Comparison of ENCODE assay signal across 8 cellular contexts in genomic region chr12:118377891-118378470, GRCh38. TPM values are rescaled to one million over a fixed set of nuclear protein-coding genes. Genes with fewer than 3 reads are reported as not detected.
DNase-seq lines count a peak whose midpoint lies in the region; ATAC-seq and TF ChIP-seq lines count a peak whose summit lies in the region.

No MANE protein-coding gene starts in this region.

- H3K27me3 Mint-ChIP-seq in T-cell, result no peaks in the 10 kb centered on the region

- H3K36me3 ChIP-seq in MG63 (peaks cover 18% of the 10 kb centered on the region), right atrium auricular region (peaks cover 36% of the 10 kb centered on the region)

- peak; percentile 92 to 99 for TF ChIP-seq CTCF in right atrium auricular region (IDR thresholded peaks at IDR 0.05)

- H3K36me3 Mint-ChIP-seq in T-cell, result peaks cover 15% of the 10 kb centered on the region

- H3K27me3 ChIP-seq in MG63 (no peaks in the 10 kb centered on the region), right atrium auricular region (no peaks in the 10 kb centered on the region)

- H3K4me1 ChIP-seq in right atrium auricular region, result peaks cover 0 to 46% of the 10 kb centered on the region in 2 donors

- H3K9me3 Mint-ChIP-seq in T-cell, result no peaks in the 10 kb centered on the region

- peak overlapping the region; percentile 95 to 98 (median 96) for H3K4me3 Mint-ChIP-seq in T-cell

- DNase-seq in EL, result peak; percentile 69
- DNase-seq in MG63, result no peak
- DNase-seq in T-cell, result peak in 33 of 34 experiments; percentile 31 to 80 (median 69)
- peak in 45 of 56 donors; percentile 10 to 86 (median 46) for DNase-seq in amygdala (lab: John Stamatoyannopoulos, UW)
- DNase-seq in right atrium auricular region (ENCODE audit: low spot score), result peak; percentile 76
- peak; percentile 40 for DNase-seq in renal cortical epithelial cell (ENCODE audit: low read depth)

- H3K4me3 ChIP-seq in MG63 (peak overlapping the region; percentile 84), right atrium auricular region (peak overlapping the region; percentile 90 to 100)

- peak overlapping the region; percentile 87 to 89 for H3K27ac ChIP-seq in right atrium auricular region

- H3K27ac Mint-ChIP-seq in T-cell, result peak overlapping the region; percentile 85 to 97

- POLR2A ChIA-PET in T-cell (lab: Charles Lee), result interaction anchor here in 1 of 2 donors (0.6 kb wide), 1 partner anchor 66 kb away, joined by 3 read pairs; no protein-coding TSS in a partner anchor

- H3K9me3 ChIP-seq in MG63 (no peaks in the 10 kb centered on the region), right atrium auricular region (no peaks in the 10 kb centered on the region)

- ATAC-seq in T-cell (replicated peaks in 1 of 4), result no peak
- ATAC-seq in HG03460 (IDR thresholded peaks at IDR 0.05; ENCODE audit: unreplicated experiment), result no peak
- no peak for ATAC-seq in GM18868 (IDR thresholded peaks at IDR 0.05; ENCODE audit: unreplicated experiment)

- peaks cover 42 to 45% (median 42%) of the 10 kb centered on the region in 3 donors for H3K4me1 Mint-ChIP-seq in T-cell

- CTCF ChIA-PET in T-cell (lab: Charles Lee), result interaction anchor here (0.5 to 4.1 kb wide), 16 partner anchors 9 to 1673 kb away, joined by 3 to 64 read pairs (median 3); partner anchors contain the start of gene PEBP1 (in 1 of the 2)

RNA-seq across cellular contexts. Expression of gene SUDS3, which starts 1.6 kb away (rescaled TPM):
- 20.5 and 46.8 TPM in 2 replicates for total RNA-seq in MG63 (2014; rRNA removed; shearing (Covaris generic); ENCODE audit: low replicate concordance)
- 10 to 100 TPM; 23.0 to 29.9 (median 26.3) TPM for total RNA-seq in T-cell
- 10 to 100 TPM; 19.1 to 30.2 TPM for total RNA-seq in right atrium auricular region
- 39.1 and 42.8 TPM in 2 replicates for total RNA-seq in renal cortical epithelial cell

RNA-seq across cellular contexts. Expression of gene TAOK3, which starts 5.3 kb away (rescaled TPM):
- 17.4 and 24.5 TPM in 2 replicates for total RNA-seq in MG63 (2014; rRNA removed; shearing (Covaris generic); ENCODE audit: low replicate concordance)
- total RNA-seq in T-cell (10 to 100 TPM; 58.7 to 93.6 (median 67.4) TPM), right atrium auricular region (10 to 100 TPM; 18.1 to 21.1 TPM), renal cortical epithelial cell (17.4 and 57.8 TPM in 2 replicates)
